ENCODE assay signal across 32 cellular contexts in genomic region chr5:139850423-139851016, GRCh38. TPM values are rescaled to one million over a fixed set of nuclear protein-coding genes. Genes with fewer than 3 reads are reported as not detected.
A peak's percentile ranks its signal among the peaks of the same experiment; 100 is the strongest.
DNase-seq lines count a peak whose midpoint lies in the region; ATAC-seq, FAIRE-seq and TF ChIP-seq lines count a peak whose summit lies in the region.
"Had no signal": no experiment of that assay in that cellular context is flagged by ENCODE, and none has a peak within 500 bp of the region (broad histone marks: within the 10 kb centered on the region; RNA-seq: fewer than 3 reads in every experiment).

No MANE protein-coding gene starts in this region.

- FAIRE-seq in HepG2 (lab: Jason Lieb, UNC) (no peak), H54 (lab: Jason Lieb, UNC) (no peak)
- FAIRE-seq: colon, GM19239, TTC549 had no signal

- no peaks in the 10 kb centered on the region for H3K79me2 ChIP-seq in HepG2 (ENCODE audit: insufficient read depth, low read length)

- H3K27ac Mint-ChIP-seq in central memory CD8-positive, alpha-beta T cell (ENCODE audit: low read depth), result peak overlapping the region; percentile 78
- H3K27ac Mint-ChIP-seq in neural crest cell (ENCODE audit: unreplicated experiment), result no peak overlapping the region
- H3K27ac Mint-ChIP-seq: activated CD4-positive, alpha-beta memory T cell treated with anti-CD3 and anti-CD28 coated beads, Interleukin-2, amount 10 ng/mL, durations not matched to agents 7 days and 5 days; H9; stimulated activated naive CD8-positive, alpha-beta T cell treated with anti-CD3 and anti-CD28 coated beads, Interleukin-15, Interleukin-2, amounts not matched to agents 100 ng/mL and 50 ng/mL, for 24 hours had no signal

- no peak overlapping the region for H3K4me3 Mint-ChIP-seq in central memory CD8-positive, alpha-beta T cell
- H3K4me3 Mint-ChIP-seq in neural crest cell, result peak overlapping the region; percentile 77
- H3K4me3 Mint-ChIP-seq: H9 had no signal

- H3K9ac ChIP-seq in liver (ENCODE audit: low read depth in 1 of 2, low read length in 2 of 2) (no peak overlapping the region), HepG2 (ENCODE audit: insufficient read depth, low read depth, low read length) (no peak overlapping the region)

- BruUV-seq in HepG2 (replicated peaks; lab: Mats Ljungman, UMichigan), result no TSS peak

- H3K27me3 ChIP-seq in liver (ENCODE audit: control insufficient read depth in 4 of 4, insufficient read depth in 4 of 4, low read length in 3 of 4) (no peaks in the 10 kb centered on the region), HepG2 (ENCODE audit: control insufficient read depth in 1 of 2, insufficient read depth in 2 of 2, low read length in 2 of 2) (peaks cover 4 to 75% of the 10 kb centered on the region in 2 experiments; a peak in 3 of 5 replicates)
- H3K27me3 ChIP-seq: tibial artery had no signal

- CTCF ChIA-PET in HepG2 (lab: Yijun Ruan, JAX; ENCODE audit: low intra/inter-chr PET ratio, low total read pairs), result no interaction called here

- ATAC-seq in HepG2, result no peak
- no peak for ATAC-seq in central memory CD8-positive, alpha-beta T cell (replicated peaks; ENCODE audit: extremely low read depth, poor library complexity, severe bottlenecking)
- ATAC-seq in HG02571 (IDR thresholded peaks at IDR 0.05; ENCODE audit: unreplicated experiment), result no peak

- intact Hi-C loops in HepG2 (cut with micrococcal nuclease; ENCODE audit: unreplicated experiment), result no loop called here

- H3K4me1 ChIP-seq in liver (ENCODE audit: control insufficient read depth in 4 of 4, insufficient read depth in 4 of 4, low read length in 3 of 4), result peaks cover 5 to 12% (median 9%) of the 10 kb centered on the region in 4 donors
- no peaks in the 10 kb centered on the region for H3K4me1 ChIP-seq in HepG2 (ENCODE audit: insufficient read depth, low read length)
- H3K4me1 ChIP-seq: Caco-2 had no signal

- no peaks in the 10 kb centered on the region for H3K9me3 ChIP-seq in liver (ENCODE audit: control insufficient read depth in 4 of 4, low read length in 3 of 4)
- no peaks in the 10 kb centered on the region for H3K9me3 ChIP-seq in HepG2 (ENCODE audit: low read length)
- H3K9me3 ChIP-seq: Caco-2, neutrophil, SJSA1, tibial artery had no signal

- peaks cover 6% of the 10 kb centered on the region for H3K27me3 Mint-ChIP-seq in central memory CD8-positive, alpha-beta T cell
- peaks cover 46% of the 10 kb centered on the region for H3K27me3 Mint-ChIP-seq in neural crest cell (ENCODE audit: low read depth)

- H3K4me2 ChIP-seq in HepG2 (ENCODE audit: low read depth, low read length), result no peak overlapping the region

- peaks cover 7% of the 10 kb centered on the region for H3K36me3 Mint-ChIP-seq in central memory CD8-positive, alpha-beta T cell (ENCODE audit: insufficient read depth)
- H3K36me3 Mint-ChIP-seq in neural crest cell (ENCODE audit: low read depth), result no peaks in the 10 kb centered on the region

- H3K9me3 Mint-ChIP-seq in central memory CD8-positive, alpha-beta T cell, result no peaks in the 10 kb centered on the region
- no peaks in the 10 kb centered on the region for H3K9me3 Mint-ChIP-seq in neural crest cell
- H3K9me3 Mint-ChIP-seq: activated CD4-positive, alpha-beta memory T cell treated with anti-CD3 and anti-CD28 coated beads, Interleukin-2, amount 10 ng/mL, durations not matched to agents 7 days and 5 days; H9; stimulated activated naive CD8-positive, alpha-beta T cell treated with anti-CD3 and anti-CD28 coated beads, Interleukin-15, Interleukin-2, amounts not matched to agents 100 ng/mL and 50 ng/mL, for 24 hours had no signal

- POLR2A ChIA-PET in HepG2 (lab: Yijun Ruan, JAX), result no interaction called here

- TF ChIP-seq RAD21 in liver (IDR thresholded peaks at IDR 0.05) (no peak), HepG2 (CRISPR knock-in tag; IDR thresholded peaks at IDR 0.05) (no peak)

- H3K4me3 ChIP-seq in liver (ENCODE audit: low read depth in 1 of 3, low read length in 3 of 3), result no peak overlapping the region
- H3K4me3 ChIP-seq in HepG2 (replicated peaks in 1 of 3; ENCODE audit: insufficient read depth in 1 of 3, low read depth in 2 of 3, low read length in 3 of 3), result no peak overlapping the region
- H3K4me3 ChIP-seq: SJSA1, tibial artery had no signal

- H3K27ac ChIP-seq in liver (ENCODE audit: low read depth in 1 of 2, low read length in 2 of 2), result no peak overlapping the region
- no peak overlapping the region for H3K27ac ChIP-seq in HepG2 (ENCODE audit: extremely low read length, insufficient read depth, low read length)
- H3K27ac ChIP-seq: brain microvascular endothelial cell, neutrophil, SJSA1 had no signal

- DNase-seq in HepG2 (ENCODE audit: low spot score) (no peak), neural crest cell (ENCODE audit: low read depth, low spot score) (no peak), H54 (ENCODE audit: insufficient read length, low spot score) (no peak), NCI-H526 treated with DMSO at 0.1 percent for 48 hours (lab: John Stamatoyannopoulos, UW) (no peak)
- DNase-seq in central memory CD8-positive, alpha-beta T cell (ENCODE audit: low spot score in 2 of 2), result no peak
- DNase-seq: activated CD4-positive, alpha-beta memory T cell treated with anti-CD3 and anti-CD28 coated beads, Interleukin-2, amount 10 ng/mL, durations not matched to agents 7 days and 5 days; activated CD4-positive, alpha-beta T cell treated with anti-CD3 and anti-CD28 coated beads for 1 hour; activated effector memory CD4-positive, alpha-beta T cell treated with Interleukin-2 at 50 U/mL for 16 hours; brain microvascular endothelial cell; Caco-2; effector CD4-positive, alpha-beta T cell; GF-D8; H9; KG1; kidney glomerular epithelial cell; MM.1S; NCI-H2227 treated with DMSO at 0.1 percent for 48 hours; NCI-H748 treated with DMSO at 0.1 percent for 48 hours; T-helper 1 cell had no signal

- H3K4me1 Mint-ChIP-seq in central memory CD8-positive, alpha-beta T cell, result peaks cover 21% of the 10 kb centered on the region
- peaks cover 3% of the 10 kb centered on the region for H3K4me1 Mint-ChIP-seq in neural crest cell

- no peaks in the 10 kb centered on the region for H4K20me1 ChIP-seq in HepG2 (ENCODE audit: insufficient read depth, low read length)

- TF ChIP-seq EP300 in HepG2 (IDR thresholded peaks at IDR 0.05; ENCODE audit: low read depth in 2 of 2, low read length in 2 of 2) (no peak), HepG2 (CRISPR knock-in tag; IDR thresholded peaks at IDR 0.05; ENCODE audit: borderline replicate concordance) (no peak)

- no peak for TF ChIP-seq POLR2A in HepG2 (IDR thresholded peaks at IDR 0.05; ENCODE audit: insufficient read depth in 1 of 2, low read depth in 2 of 2, low read length in 2 of 2)
- TF ChIP-seq POLR2A in H54 (IDR thresholded peaks at IDR 0.05; ENCODE audit: low read depth, low read length), result no peak

- 72% methylated on average over 3 of the region's 3 CpGs for WGBS in liver
- 11% methylated on average over 3 of the region's 3 CpGs for WGBS in HepG2 (ENCODE audit: low lambda C conversion rate)

- no peak for TF ChIP-seq CTCF in liver (IDR thresholded peaks at IDR 0.05; ENCODE audit: low read depth, low read length, missing input control)
- TF ChIP-seq CTCF in HepG2 (CRISPR knock-in tag; IDR thresholded peaks at IDR 0.05), result no peak
- no peak for TF ChIP-seq CTCF in neural crest cell (conservative IDR thresholded peaks at IDR 0.05)

- in situ Hi-C loops in HepG2 (cut with HindIII; ENCODE audit: extremely low pct_ligation_motif_present, low pct_unique_long_range_greater_than_20kb), result no loop called here

- H3K36me3 ChIP-seq in liver (ENCODE audit: control insufficient read depth in 4 of 4, insufficient read depth in 3 of 4, low read depth in 1 of 4, low read length in 3 of 4) (no peaks in the 10 kb centered on the region), HepG2 (replicated peaks in 1 of 2; ENCODE audit: control insufficient read depth in 1 of 2, insufficient read depth in 2 of 2, low read length in 2 of 2) (no peaks in the 10 kb centered on the region)
- H3K36me3 ChIP-seq: brain microvascular endothelial cell, neutrophil, SJSA1 had no signal

- no peak overlapping the region for H2AFZ ChIP-seq in HepG2 (ENCODE audit: low read length)

TF ChIP-seq in liver, 16 proteins besides CTCF, POLR2A, EP300 and RAD21:
- TF ChIP-seq, protein P1, sequence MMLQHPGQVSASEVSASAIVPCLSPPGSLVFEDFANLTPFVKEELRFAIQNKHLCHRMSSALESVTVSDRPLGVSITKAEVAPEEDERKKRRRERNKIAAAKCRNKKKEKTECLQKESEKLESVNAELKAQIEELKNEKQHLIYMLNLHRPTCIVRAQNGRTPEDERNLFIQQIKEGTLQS (IDR thresholded peaks at IDR 0.05), result no peak
- TF ChIP-seq NR2F2 (IDR thresholded peaks at IDR 0.05), result peak; percentile 47

RNA-seq across cellular contexts. Expression of gene PSD2, which starts 54.9 kb away (rescaled TPM):
- under 1 TPM in 1 of 2 donors, not detected in 1; 0.05 TPM for total RNA-seq in liver
- polyA plus RNA-seq in liver, result not detected
- total RNA-seq in HepG2 (2016; rRNA removed; fragmentation: Illumina TruSeq; extraction: Trizol), result not detected in 2 replicates
- not detected in 2 replicates for total RNA-seq in HepG2 (2016; cell fraction: cytosol; rRNA removed; fragmentation: Illumina TruSeq; extraction: Trizol; ENCODE audit: low read depth)
- not detected in 2 replicates for total RNA-seq in HepG2 (2016; cell fraction: insoluble cytoplasmic fraction; rRNA removed; fragmentation: Illumina TruSeq; extraction: Trizol)
- not detected in 2 replicates for total RNA-seq in HepG2 (2016; cell fraction: membrane; rRNA removed; fragmentation: Illumina TruSeq; extraction: Trizol)
- 0.09 TPM in 1 of 2 replicates, not detected in the other for total RNA-seq in HepG2 (2016; cell fraction: nucleus; rRNA removed; fragmentation: Illumina TruSeq; extraction: Trizol)
- polyA plus RNA-seq in HepG2 (2011; rRNA removed), result 0.07 and 0.13 TPM in 2 replicates
- polyA plus RNA-seq in HepG2 (2011; cell fraction: cytosol; rRNA removed), result 0.04 and 0.06 TPM in 2 replicates
- polyA plus RNA-seq in HepG2 (2011; cell fraction: nucleus; rRNA removed), result 0.16 and 0.32 TPM in 2 replicates
- polyA plus RNA-seq in HepG2 (2012), result 0.07 and 0.13 TPM in 2 replicates
- polyA plus RNA-seq in HepG2 (2016; cell fraction: cytosol; fragmentation: Illumina TruSeq; extraction: Trizol; ENCODE audit: low read depth), result not detected in 2 replicates
- not detected in 2 replicates for polyA plus RNA-seq in HepG2 (2016; cell fraction: insoluble cytoplasmic fraction; fragmentation: Illumina TruSeq; extraction: Trizol; ENCODE audit: low read depth)
- polyA plus RNA-seq in HepG2 (2016; cell fraction: membrane; fragmentation: Illumina TruSeq; extraction: Trizol; ENCODE audit: low read depth), result not detected in 2 replicates
- 0.10 TPM in 1 of 2 replicates, not detected in the other for polyA plus RNA-seq in HepG2 (2016; cell fraction: nucleus; fragmentation: Illumina TruSeq; extraction: Trizol; ENCODE audit: insufficient read depth, low read depth)
- polyA minus RNA-seq in HepG2 (2011; rRNA and poly(A)+ RNA removed; ENCODE audit: low replicate concordance), result 0.10 TPM in 1 of 2 replicates, not detected in the other
- polyA minus RNA-seq in HepG2 (2011; cell fraction: cytosol; rRNA and poly(A)+ RNA removed), result not detected in 2 replicates
- polyA minus RNA-seq in HepG2 (2011; cell fraction: nucleus; rRNA and poly(A)+ RNA removed), result 0.12 TPM in 1 of 2 replicates, not detected in the other
- total RNA-seq in neural crest cell, result 0.66 and 0.68 TPM in 2 replicates
- total RNA-seq: activated CD4-positive, alpha-beta memory T cell treated with anti-CD3 and anti-CD28 coated beads, Interleukin-2, amount 10 ng/mL, durations not matched to agents 7 days and 5 days; epithelial cell of proximal tubule; fibroblast of villous mesenchyme; HT-29; RPMI7951 had no signal
